ENCODE assay signal across 1 cellular context in the genomic region with DNA sequence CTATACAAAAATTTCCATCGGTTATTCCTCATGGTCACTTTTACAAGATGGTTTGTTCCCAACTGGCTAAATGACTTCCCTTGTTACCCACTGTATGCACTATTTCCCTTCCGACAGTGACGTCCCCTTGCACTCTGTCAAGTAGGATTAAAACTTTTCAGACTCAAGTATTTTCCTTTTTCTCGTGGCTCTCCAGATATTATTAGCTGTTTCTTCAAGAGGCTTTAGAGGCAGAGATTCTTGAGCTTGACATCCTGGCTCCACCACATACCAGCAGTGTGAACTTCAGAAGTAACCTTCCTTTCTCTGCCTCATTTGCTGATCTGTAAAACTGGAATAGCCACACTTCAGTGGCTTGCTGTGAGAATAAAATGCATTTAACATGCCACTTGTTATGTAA.
TF ChIP-seq lines count a peak whose summit lies in the region.

No MANE protein-coding gene starts in this region.

TF ChIP-seq in A549, 52 proteins besides CTCF, POLR2A, EP300 and RAD21:
- no peak for TF ChIP-seq TFCP2L1 (CRISPR knock-in tag; IDR thresholded peaks at IDR 0.05)
- TF ChIP-seq JUN (IDR thresholded peaks at IDR 0.05) = 0 out of 5 replicates have a peak, but pooled peaks of 1 of the 2 experiments have one; percentile 21
